23 cellular contexts compared by ENCODE assay signal in genomic region chr14:102885686-102886447, GRCh38.
"Had no signal": no experiment of that assay in that cellular context is flagged by ENCODE, and none has a peak within 500 bp of the region (broad histone marks: within the 10 kb centered on the region; RNA-seq: fewer than 3 reads in every experiment).

No MANE protein-coding gene starts in this region.

- H3K9me3 Mint-ChIP-seq: activated CD4-positive, alpha-beta T cell treated with anti-CD3 and anti-CD28 coated beads, Interleukin-2, amount 10 ng/mL, durations not matched to agents 24 days and 14 days; activated CD8-positive, alpha-beta T cell treated with anti-CD3 and anti-CD28 coated beads for 36 hours; activated naive CD4-positive, alpha-beta T cell treated with anti-CD3 and anti-CD28 coated beads, Interleukin-2, amount 50 U/mL, for 72 hours; central memory CD8-positive, alpha-beta T cell; naive thymus-derived CD4-positive, alpha-beta T cell; neural progenitor cell had no signal

- H2AFZ ChIP-seq: neural progenitor cell had no signal

- H3K4me2 ChIP-seq: neural progenitor cell, SK-N-SH had no signal

- H3K4me3 Mint-ChIP-seq: activated CD4-positive, alpha-beta T cell treated with anti-CD3 and anti-CD28 coated beads, Interleukin-2, amount 10 ng/mL, durations not matched to agents 24 days and 14 days; activated CD8-positive, alpha-beta memory T cell treated with anti-CD3 and anti-CD28 coated beads, Interleukin-2, amount 10 ng/mL, durations not matched to agents 7 days and 5 days; activated CD8-positive, alpha-beta T cell treated with anti-CD3 and anti-CD28 coated beads for 36 hours; central memory CD8-positive, alpha-beta T cell; naive thymus-derived CD4-positive, alpha-beta T cell; neural progenitor cell had no signal

- H3K27ac Mint-ChIP-seq: activated CD4-positive, alpha-beta T cell treated with anti-CD3 and anti-CD28 coated beads, Interleukin-2, amount 10 ng/mL, durations not matched to agents 24 days and 14 days; activated CD8-positive, alpha-beta memory T cell treated with anti-CD3 and anti-CD28 coated beads, Interleukin-2, amount 10 ng/mL, durations not matched to agents 7 days and 5 days; activated CD8-positive, alpha-beta T cell treated with anti-CD3 and anti-CD28 coated beads for 36 hours; neural progenitor cell; progenitor cell of endocrine pancreas had no signal

- H3K27ac ChIP-seq: adrenal gland, dorsolateral prefrontal cortex, esophagus squamous epithelium, gastrocnemius medialis, neural progenitor cell, stomach, suprapubic skin, tibial nerve had no signal

- H3K27me3 Mint-ChIP-seq: activated CD4-positive, alpha-beta T cell treated with anti-CD3 and anti-CD28 coated beads, Interleukin-2, amount 10 ng/mL, durations not matched to agents 24 days and 14 days; activated CD8-positive, alpha-beta memory T cell treated with anti-CD3 and anti-CD28 coated beads, Interleukin-2, amount 10 ng/mL, durations not matched to agents 7 days and 5 days; activated CD8-positive, alpha-beta T cell treated with anti-CD3 and anti-CD28 coated beads for 36 hours; central memory CD8-positive, alpha-beta T cell; naive thymus-derived CD4-positive, alpha-beta T cell; progenitor cell of endocrine pancreas had no signal

- H3K4me3 ChIP-seq: adrenal gland, dorsolateral prefrontal cortex, esophagus squamous epithelium, gastrocnemius medialis, neural progenitor cell, stomach, suprapubic skin, tibial nerve had no signal

- FAIRE-seq: astrocyte, colon, islet of Langerhans had no signal

- H3K9me2 ChIP-seq: SK-N-SH had no signal

- H3K27me3 ChIP-seq: adrenal gland, dorsolateral prefrontal cortex, esophagus squamous epithelium, gastrocnemius medialis, neural progenitor cell, stomach, suprapubic skin, tibial nerve had no signal

- H3K36me3 ChIP-seq: neural progenitor cell had no signal

- H3K4me1 Mint-ChIP-seq: neural progenitor cell had no signal

- H3K4me1 ChIP-seq: adrenal gland, neural progenitor cell, stomach, suprapubic skin, tibial nerve had no signal

- ATAC-seq: activated CD4-positive, CD25-positive, alpha-beta regulatory T cell treated with anti-CD3 and anti-CD28 coated beads, Interleukin-2, amount 50 U/mL, for 24 hours; activated CD8-positive, alpha-beta memory T cell treated with anti-CD3 and anti-CD28 coated beads, Interleukin-2, amount 10 ng/mL, durations not matched to agents 7 days and 5 days; activated CD8-positive, alpha-beta T cell treated with anti-CD3 and anti-CD28 coated beads for 36 hours; activated naive CD4-positive, alpha-beta T cell treated with anti-CD3 and anti-CD28 coated beads, Interleukin-2, amount 50 U/mL, for 72 hours; gastrocnemius medialis; left cardiac atrium; naive thymus-derived CD4-positive, alpha-beta T cell had no signal

- DNase-seq: activated CD4-positive, alpha-beta T cell treated with anti-CD3 and anti-CD28 coated beads, Interleukin-2, amount 10 ng/mL, durations not matched to agents 24 days and 14 days; activated CD8-positive, alpha-beta memory T cell treated with anti-CD3 and anti-CD28 coated beads, Interleukin-2, amount 10 ng/mL, durations not matched to agents 7 days and 5 days; activated CD8-positive, alpha-beta T cell treated with anti-CD3 and anti-CD28 coated beads for 36 hours; activated T-cell treated with anti-CD3 and anti-CD28 coated beads for 4 hours; adrenal gland; dorsolateral prefrontal cortex; esophagus squamous epithelium; gastrocnemius medialis; left cardiac atrium; naive thymus-derived CD4-positive, alpha-beta T cell; SK-N-SH; stimulated activated CD4-positive, alpha-beta T cell treated with anti-CD3 and anti-CD28 coated beads, Interleukin-4, amount 100 ng/mL, for 24 hours; stomach had no signal

- H3K9me3 ChIP-seq: adrenal gland, esophagus squamous epithelium, gastrocnemius medialis, SK-N-SH, stomach, suprapubic skin, tibial nerve had no signal
